Comparison of ENCODE assay signal across 11 cellular contexts in genomic region chr6:6131492-6132109, GRCh38.
A peak's percentile ranks its signal among the peaks of the same experiment; 100 is the strongest.
DNase-seq lines count a peak whose midpoint lies in the region; ATAC-seq, FAIRE-seq and TF ChIP-seq lines count a peak whose summit lies in the region.
"Had no signal": no experiment of that assay in that cellular context is flagged by ENCODE, and none has a peak within 500 bp of the region (broad histone marks: within the 10 kb centered on the region; RNA-seq: fewer than 3 reads in every experiment).

No MANE protein-coding gene starts in this region.

- no peaks in the 10 kb centered on the region for H3K4me1 Mint-ChIP-seq in astrocyte (ENCODE audit: low read depth, unreplicated experiment)
- H3K4me1 Mint-ChIP-seq in activated T-cell treated with anti-CD3 and anti-CD28 coated beads, Interleukin-2, amount 50 U/mL, for 24 hours (ENCODE audit: low read depth) = no peaks in the 10 kb centered on the region

- H3K4me1 ChIP-seq in HCT116 (ENCODE audit: control insufficient read depth in 1 of 2, insufficient read depth in 2 of 2, low read length in 2 of 2) (no peaks in the 10 kb centered on the region), astrocyte (ENCODE audit: insufficient read depth, low read length) (no peaks in the 10 kb centered on the region), mesendoderm (ENCODE audit: control insufficient read depth, low read depth, low read length) (no peaks in the 10 kb centered on the region)
- H3K4me1 ChIP-seq: BLaER1 had no signal

- no peak overlapping the region for H2AK5ac ChIP-seq in mesendoderm (ENCODE audit: low read length)

- intact Hi-C loops in HCT116 (cut with micrococcal nuclease) = loop anchor here (2.0 to 5.0 kb wide), 2 partner anchors 659 to 709 kb away; no protein-coding TSS in a partner anchor

- CTCF ChIA-PET in HCT116 (lab: Charles Lee) = interaction anchor here (1.2 to 1.7 kb wide), 4 partner anchors 12 to 661 kb away, joined by 3 to 4 read pairs (median 4); no protein-coding TSS in a partner anchor

- RAD21 ChIA-PET in HCT116 (lab: Charles Lee; ENCODE audit: low non-redundant PET in 1 of 2, low total read pairs in 2 of 2, uncharacterized antibody in 2 of 2, unreplicated experiment in 2 of 2) = no interaction called here

- no peaks in the 10 kb centered on the region for H4K20me1 ChIP-seq in HCT116 (ENCODE audit: insufficient read depth)
- no peaks in the 10 kb centered on the region for H4K20me1 ChIP-seq in astrocyte (ENCODE audit: insufficient read depth, low read length)
- H4K20me1 ChIP-seq: BLaER1 had no signal

- no peaks in the 10 kb centered on the region for H3K9me2 ChIP-seq in HCT116 (ENCODE audit: insufficient read depth)

- no peak overlapping the region for H4K5ac ChIP-seq in mesendoderm (ENCODE audit: low read length)

- H3K4ac ChIP-seq in mesendoderm (ENCODE audit: low read depth, low read length) = no peak overlapping the region

- no TSS peak for BruUV-seq in HCT116 (replicated peaks; lab: Mats Ljungman, UMichigan)

- peak in 2 of 3 experiments; percentile 9 to 16 for DNase-seq in NCI-H1417 (lab: John Stamatoyannopoulos, UW)
- DNase-seq in NCI-H1417 treated with DMSO at 0.1 percent for 48 hours (lab: John Stamatoyannopoulos, UW) = no peak
- DNase-seq in HCT116 (ENCODE audit: low read depth, low spot score) = peak; percentile 10
- no peak for DNase-seq in astrocyte (ENCODE audit: low read depth)
- DNase-seq in mesendoderm = peak; percentile 84
- DNase-seq in central memory CD4-positive, alpha-beta T cell = no peak
- no peak for DNase-seq in activated T-cell treated with anti-CD3 and anti-CD28 coated beads, Interleukin-2, amount 50 U/mL, for 24 hours
- no peak for DNase-seq in anterior cingulate cortex (lab: John Stamatoyannopoulos, UW)
- DNase-seq: activated effector memory CD4-positive, alpha-beta T cell treated with anti-CD3 and anti-CD28 coated beads, Interleukin-2, amount 50 U/mL, for 16 hours; IMR-90 had no signal

- H2AFZ ChIP-seq in HCT116 (ENCODE audit: low read depth, low read length, poor library complexity, severe bottlenecking) (no peak overlapping the region), astrocyte (ENCODE audit: low read depth, low read length) (no peak overlapping the region)

- H3K9me3 ChIP-seq in HCT116 (ENCODE audit: control insufficient read depth in 1 of 2, insufficient read depth in 1 of 2, low read depth in 1 of 2, low read length in 2 of 2) (no peaks in the 10 kb centered on the region), astrocyte (ENCODE audit: insufficient read depth, low read depth, low read length) (no peaks in the 10 kb centered on the region)
- H3K9me3 ChIP-seq: BLaER1 had no signal

- no peaks in the 10 kb centered on the region for H3K36me3 Mint-ChIP-seq in astrocyte (ENCODE audit: low read depth, unreplicated experiment)
- no peaks in the 10 kb centered on the region for H3K36me3 Mint-ChIP-seq in activated T-cell treated with anti-CD3 and anti-CD28 coated beads, Interleukin-2, amount 50 U/mL, for 24 hours (ENCODE audit: low read depth)

- no peak for TF ChIP-seq POLR2A in HCT116 (IDR thresholded peaks at IDR 0.05; ENCODE audit: borderline replicate concordance, extremely low read depth, insufficient read depth, insufficient read length)

- no peak overlapping the region for H2BK5ac ChIP-seq in mesendoderm (ENCODE audit: low read length)

- H3K23ac ChIP-seq in mesendoderm (ENCODE audit: low read length) = no peak overlapping the region

- no peaks in the 10 kb centered on the region for H3K9me3 Mint-ChIP-seq in astrocyte (ENCODE audit: unreplicated experiment)
- no peaks in the 10 kb centered on the region for H3K9me3 Mint-ChIP-seq in activated T-cell treated with anti-CD3 and anti-CD28 coated beads, Interleukin-2, amount 50 U/mL, for 24 hours

- H4K8ac ChIP-seq in mesendoderm (ENCODE audit: low read depth, low read length) = no peak overlapping the region

- no CpG with 5 or more reads among the region's 4 CpGs for WGBS in mesendoderm (ENCODE audit: extremely low coverage, insufficient coverage, low lambda C conversion rate)

- POLR2A ChIA-PET in HCT116 (lab: Charles Lee) = no interaction called here

- H2BK15ac ChIP-seq in mesendoderm (replicated peaks; ENCODE audit: low read depth) = no peak overlapping the region

- H3K79me2 ChIP-seq in HCT116 (ENCODE audit: insufficient read depth, low read length) (no peaks in the 10 kb centered on the region), astrocyte (ENCODE audit: insufficient read depth, low read length) (no peaks in the 10 kb centered on the region), mesendoderm (ENCODE audit: control insufficient read depth, insufficient read depth, low read length) (no peaks in the 10 kb centered on the region)

- no peak overlapping the region for H3K27ac ChIP-seq in HCT116 (ENCODE audit: low read depth, low read length)
- no peak overlapping the region for H3K27ac ChIP-seq in astrocyte (ENCODE audit: low read depth, low read length)
- no peak overlapping the region for H3K27ac ChIP-seq in mesendoderm (ENCODE audit: low read depth, low read length)
- H3K27ac ChIP-seq: BLaER1 had no signal

- H3K27me3 ChIP-seq in HCT116 (ENCODE audit: insufficient read depth, low read length) = peaks cover 17% of the 10 kb centered on the region
- no peaks in the 10 kb centered on the region for H3K27me3 ChIP-seq in astrocyte (ENCODE audit: insufficient read depth, low read length)
- no peaks in the 10 kb centered on the region for H3K27me3 ChIP-seq in mesendoderm (ENCODE audit: insufficient read depth, low read length, poor library complexity)
- H3K27me3 ChIP-seq: BLaER1 had no signal

- peak; percentile 64; the same call in 1 of the 2 replicates for ATAC-seq in HCT116

- no peak overlapping the region for H3K4me3 Mint-ChIP-seq in astrocyte (ENCODE audit: unreplicated experiment)
- no peak overlapping the region for H3K4me3 Mint-ChIP-seq in activated T-cell treated with anti-CD3 and anti-CD28 coated beads, Interleukin-2, amount 50 U/mL, for 24 hours

- H3K27ac Mint-ChIP-seq in astrocyte (ENCODE audit: unreplicated experiment) = no peak overlapping the region
- H3K27ac Mint-ChIP-seq in activated T-cell treated with anti-CD3 and anti-CD28 coated beads, Interleukin-2, amount 50 U/mL, for 24 hours = no peak overlapping the region

- no peak overlapping the region for H3K18ac ChIP-seq in mesendoderm (ENCODE audit: low read length)

- peak; percentile 52 for TF ChIP-seq RAD21 in HCT116 (IDR thresholded peaks at IDR 0.05; ENCODE audit: low read depth)

- no peak overlapping the region for H3K56ac ChIP-seq in mesendoderm (ENCODE audit: low read length)

- H3K4me3 ChIP-seq in HCT116 (replicated peaks in 1 of 2; ENCODE audit: low read depth in 1 of 2, low read length in 2 of 2) (no peak overlapping the region), astrocyte (ENCODE audit: insufficient read depth, low read depth, low read length) (no peak overlapping the region), mesendoderm (ENCODE audit: low read length) (no peak overlapping the region)
- H3K4me3 ChIP-seq: BLaER1 had no signal

- H3K79me1 ChIP-seq in mesendoderm (ENCODE audit: low read length) = no peaks in the 10 kb centered on the region

- H2BK120ac ChIP-seq in mesendoderm (ENCODE audit: low read depth, low read length) = no peak overlapping the region

- no peak for FAIRE-seq in astrocyte (lab: Jason Lieb, UNC)

- no peak overlapping the region for H3K4me2 ChIP-seq in HCT116 (ENCODE audit: low read length)
- H3K4me2 ChIP-seq in astrocyte (ENCODE audit: low read length) = no peak overlapping the region
- no peak overlapping the region for H3K4me2 ChIP-seq in mesendoderm (ENCODE audit: low read length)
- H3K4me2 ChIP-seq: BLaER1 had no signal

- H3K36me3 ChIP-seq in HCT116 (ENCODE audit: control insufficient read depth in 1 of 2, insufficient read depth in 2 of 2, low read length in 2 of 2) (no peaks in the 10 kb centered on the region), astrocyte (ENCODE audit: insufficient read depth, low read length) (no peaks in the 10 kb centered on the region), mesendoderm (ENCODE audit: control insufficient read depth, insufficient read depth, low read length) (no peaks in the 10 kb centered on the region)
- H3K36me3 ChIP-seq: BLaER1 had no signal

- TF ChIP-seq CTCF in HCT116 (IDR thresholded peaks at IDR 0.05 in 2 of 3, conservative IDR thresholded peaks at IDR 0.05 in 1 of 3; ENCODE audit: borderline replicate concordance in 1 of 3, insufficient read depth in 1 of 3, low read depth in 2 of 3, low read length in 2 of 3) (peak; percentile 36 to 70 (median 51); a peak in 5 of 6 replicates), astrocyte (IDR thresholded peaks at IDR 0.05; ENCODE audit: insufficient read depth, low read depth, low read length) (peak; percentile 3)

- peaks cover 5% of the 10 kb centered on the region for H3K27me3 Mint-ChIP-seq in astrocyte (ENCODE audit: low read depth, unreplicated experiment)
- H3K27me3 Mint-ChIP-seq in activated T-cell treated with anti-CD3 and anti-CD28 coated beads, Interleukin-2, amount 50 U/mL, for 24 hours = no peaks in the 10 kb centered on the region

- H3K9ac ChIP-seq in HCT116 (ENCODE audit: low read length) = no peak overlapping the region
- no peak overlapping the region for H3K9ac ChIP-seq in astrocyte (ENCODE audit: low read length)
- H3K9ac ChIP-seq in mesendoderm (ENCODE audit: low read length) = no peak overlapping the region
- H3K9ac ChIP-seq: BLaER1 had no signal

TF ChIP-seq in HCT116, 20 proteins besides CTCF, POLR2A, EP300 and RAD21:
- TF ChIP-seq MAX (IDR thresholded peaks at IDR 0.05) (no peak), SP1 (IDR thresholded peaks at IDR 0.05; ENCODE audit: low read depth) (no peak), EZH2phosphoT487 (IDR thresholded peaks at IDR 0.05; ENCODE audit: borderline replicate concordance) (no peak), CBX3 (IDR thresholded peaks at IDR 0.05; ENCODE audit: low read depth) (no peak), YY1 (IDR thresholded peaks at IDR 0.05; ENCODE audit: extremely low read depth, insufficient replicate concordance, low read depth, low read length) (no peak), CEBPB (IDR thresholded peaks at IDR 0.05; ENCODE audit: low read depth) (no peak), ATF3 (IDR thresholded peaks at IDR 0.05) (no peak)

Comparison
In these comparisons a context has a peak if more than half of its experiments do, and no peak if none do; other contexts are left out.
1. DNase-seq: peak in NCI-H1417 (2 of 3), HCT116 (single experiment) and mesendoderm (single experiment); none in NCI-H1417 treated with DMSO at 0.1 percent for 48 hours (single experiment), astrocyte (single experiment), central memory CD4-positive, alpha-beta T cell (single experiment), activated T-cell treated with anti-CD3 and anti-CD28 coated beads, Interleukin-2, amount 50 U/mL, for 24 hours (single experiment) and anterior cingulate cortex (0 of 58).